Comparison of ENCODE assay signal across 8 cellular contexts in genomic region chr20:57389695-57390603, GRCh38. TPM values are rescaled to one million over a fixed set of nuclear protein-coding genes. Genes with fewer than 3 reads are reported as not detected.
DNase-seq lines count a peak whose midpoint lies in the region; ATAC-seq and TF ChIP-seq lines count a peak whose summit lies in the region.

No MANE protein-coding gene starts in this region.

- H3K9me3 ChIP-seq in iPS-18a (ENCODE audit: control insufficient read depth, low read depth, low read length) = no peaks in the 10 kb centered on the region

- peak; percentile 7 for TF ChIP-seq CTCF in Calu3 (IDR thresholded peaks at IDR 0.05; ENCODE audit: unreplicated experiment)
- TF ChIP-seq CTCF in NB4 (IDR thresholded peaks at IDR 0.05; ENCODE audit: low read depth, low read length) = no peak

- intact Hi-C loops in Calu3 (cut with micrococcal nuclease; ENCODE audit: unreplicated experiment) = loop anchor here (5.0 to 10.0 kb wide), 2 partner anchors 47 to 205 kb away; no protein-coding TSS in a partner anchor

- H3K9ac ChIP-seq in iPS-18a (ENCODE audit: low read length) = peak overlapping the region; percentile 78

- peaks cover 17% of the 10 kb centered on the region for H3K36me3 ChIP-seq in iPS-18a (ENCODE audit: control insufficient read depth, low read depth, low read length)

- no peak overlapping the region for H3K27ac ChIP-seq in iPS-18a (ENCODE audit: low read length)

- no peaks in the 10 kb centered on the region for H3K4me1 Mint-ChIP-seq in Calu3 (ENCODE audit: low read depth, unreplicated experiment)

- H3K4me3 ChIP-seq in NB4 (ENCODE audit: low read depth, low read length) (peak overlapping the region; percentile 21), iPS-18a (ENCODE audit: low read length) (peak overlapping the region; percentile 58)

- peaks cover 11% of the 10 kb centered on the region for H3K27me3 ChIP-seq in iPS-18a (ENCODE audit: control insufficient read depth, insufficient read depth, low read length)

- H3K27me3 Mint-ChIP-seq in Calu3 (ENCODE audit: unreplicated experiment) = no peaks in the 10 kb centered on the region

- peak overlapping the region; percentile 16 for H3K27ac Mint-ChIP-seq in Calu3 (ENCODE audit: unreplicated experiment)

- peaks cover 58% of the 10 kb centered on the region for H3K36me3 Mint-ChIP-seq in Calu3 (ENCODE audit: insufficient read depth, unreplicated experiment)

- TF ChIP-seq POLR2A in NB4 (IDR thresholded peaks at IDR 0.05; ENCODE audit: extremely low read depth, insufficient read length) = no peak

- peak overlapping the region; percentile 67 for H3K4me3 Mint-ChIP-seq in Calu3 (ENCODE audit: low read depth, unreplicated experiment)

- CTCF ChIA-PET in Calu3 (lab: Charles Lee) = no interaction called here

- no peak for ATAC-seq in GM21825 (IDR thresholded peaks at IDR 0.05; ENCODE audit: unreplicated experiment)
- no peak for ATAC-seq in GM19351 (IDR thresholded peaks at IDR 0.05; ENCODE audit: unreplicated experiment)

- H3K9me3 Mint-ChIP-seq in Calu3 (ENCODE audit: low read depth, unreplicated experiment) = no peaks in the 10 kb centered on the region

- no peak for DNase-seq in Calu3
- DNase-seq in NB4 (ENCODE audit: low read depth) = peak; percentile 40
- DNase-seq in activated gamma-delta T cell (lab: John Stamatoyannopoulos, UW) = peak; percentile 61
- DNase-seq in stimulated activated CD4-positive, alpha-beta T cell treated with anti-CD3 and anti-CD28 coated beads, Interleukin-4, amount 100 ng/mL, for 48 hours (ENCODE audit: low read depth in 2 of 2) = peak; percentile 61 to 68
- no peak for DNase-seq in SHP77 (lab: John Stamatoyannopoulos, UW)

- BruUV-seq in Calu3 (replicated peaks; lab: Mats Ljungman, UMichigan) = no TSS peak

- peaks cover 19% of the 10 kb centered on the region for H3K4me1 ChIP-seq in iPS-18a (ENCODE audit: control insufficient read depth, low read depth, low read length)

RNA-seq across cellular contexts. Expression of gene RBM38, which starts 1.2 kb away (rescaled TPM):
- 29.5 and 32.0 TPM in 2 replicates for total RNA-seq in Calu3 (2022)

RNA-seq across cellular contexts. Expression of gene RAE1, which starts 38.9 kb away (rescaled TPM):
- 59.5 and 64.1 TPM in 2 replicates for total RNA-seq in Calu3 (2022)

Comparison
In these comparisons a context has a peak if more than half of its experiments do, and no peak if none do; other contexts are left out.
1. DNase-seq: peak in NB4 (single experiment), activated gamma-delta T cell (single experiment) and stimulated activated CD4-positive, alpha-beta T cell treated with anti-CD3 and anti-CD28 coated beads, Interleukin-4, amount 100 ng/mL, for 48 hours (2 of 2); none in Calu3 (single experiment) and SHP77 (0 of 2).